12 cellular contexts compared by ENCODE assay signal in the genomic region with DNA sequence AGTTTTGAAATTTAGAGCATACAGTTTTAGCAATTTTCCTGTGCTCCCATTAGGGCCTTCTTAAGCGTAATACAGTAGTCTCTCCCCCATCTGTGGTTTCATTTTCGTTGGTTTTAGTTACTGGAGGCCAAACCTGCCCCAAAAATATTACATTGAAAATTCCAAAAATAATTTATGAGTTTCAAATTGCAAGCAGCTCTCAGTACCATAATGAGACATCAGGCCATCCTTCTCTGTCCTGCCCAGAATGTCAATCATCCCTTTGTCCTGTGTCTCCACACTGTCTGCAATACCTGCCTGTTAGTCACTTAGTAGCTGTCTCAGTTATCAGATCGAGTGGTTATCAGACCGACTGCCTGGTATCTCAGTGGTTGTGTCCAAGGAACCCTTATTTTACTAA. TPM values are rescaled to one million over a fixed set of nuclear protein-coding genes. Genes with fewer than 3 reads are reported as not detected.
A peak's percentile ranks its signal among the peaks of the same experiment; 100 is the strongest.
DNase-seq lines count a peak whose midpoint lies in the region; ATAC-seq and TF ChIP-seq lines count a peak whose summit lies in the region.
"Had no signal": no experiment of that assay in that cellular context is flagged by ENCODE, and none has a peak within 500 bp of the region (broad histone marks: within the 10 kb centered on the region; RNA-seq: fewer than 3 reads in every experiment).

No MANE protein-coding gene starts in this region.

- peaks cover 55% of the 10 kb centered on the region for H3K4me1 ChIP-seq in KMS-11 (ENCODE audit: low read depth, poor library complexity, severe bottlenecking)
- H3K4me1 ChIP-seq in aorta (ENCODE audit: control insufficient read depth in 1 of 2, insufficient read depth in 2 of 2, low read length in 2 of 2), result no peaks in the 10 kb centered on the region

- H3K4me3 ChIP-seq in KMS-11 (IDR thresholded peaks at IDR 0.05; ENCODE audit: insufficient read depth, low read depth, low read length) (peak overlapping the region; percentile 46), aorta (ENCODE audit: low read length in 2 of 2) (no peak overlapping the region)

- WGBS in aorta, 2 donors, result 23 to 34% methylated on average over 4 of the region's 4 CpGs

- intact Hi-C loops in aorta (cut with DNase I), result no loop called here

- ATAC-seq in GM18498 (IDR thresholded peaks at IDR 0.05; ENCODE audit: unreplicated experiment), result peak; percentile 87
- peak; percentile 76 for ATAC-seq in GM19452 (IDR thresholded peaks at IDR 0.05; ENCODE audit: unreplicated experiment)
- ATAC-seq in HG02885 (IDR thresholded peaks at IDR 0.05; ENCODE audit: poor library complexity, unreplicated experiment), result peak; percentile 91
- ATAC-seq in aorta (ENCODE audit: low FRiP score), result no peak
- ATAC-seq: stimulated activated naive CD8-positive, alpha-beta T cell treated with anti-CD3 and anti-CD28 coated beads, Interleukin-15, amount 100 ng/mL, for 72 hours had no signal

- no peaks in the 10 kb centered on the region for H3K9me3 ChIP-seq in aorta (ENCODE audit: control insufficient read depth, low read length)

- H3K27me3 ChIP-seq in KMS-11 (ENCODE audit: insufficient read depth, low read depth) (no peaks in the 10 kb centered on the region), aorta (ENCODE audit: control insufficient read depth in 1 of 2, insufficient read depth in 2 of 2, low read length in 1 of 2) (no peaks in the 10 kb centered on the region)

- H4K20me1 ChIP-seq in KMS-11 (ENCODE audit: insufficient read depth), result no peaks in the 10 kb centered on the region

- H2AFZ ChIP-seq in KMS-11 (ENCODE audit: low read depth), result no peak overlapping the region

- no peak overlapping the region for H3K9ac ChIP-seq in KMS-11

- H3K4me2 ChIP-seq in KMS-11, result peak overlapping the region; percentile 49

- DNase-seq in aorta (no peak), HT-29 (ENCODE audit: low spot score) (no peak), mucosa of gallbladder (ENCODE audit: low spot score) (no peak), occipital lobe (lab: John Stamatoyannopoulos, UW) (no peak)
- DNase-seq: effector CD4-positive, alpha-beta T cell; NCI-H2029; RPMI8226; stimulated activated naive CD8-positive, alpha-beta T cell treated with anti-CD3 and anti-CD28 coated beads, Interleukin-15, amount 100 ng/mL, for 72 hours had no signal

- H3K27ac ChIP-seq in KMS-11, result peak overlapping the region; percentile 19
- no peak overlapping the region for H3K27ac ChIP-seq in aorta (ENCODE audit: low read depth in 1 of 2, low read length in 2 of 2)

- no peaks in the 10 kb centered on the region for H3K79me2 ChIP-seq in KMS-11 (ENCODE audit: insufficient read depth, low read depth)

- H3K36me3 ChIP-seq in KMS-11 (ENCODE audit: insufficient read depth) (0 out of 2 replicates have a peak, but pooled peaks cover 4% of the 10 kb centered on the region), aorta (ENCODE audit: control insufficient read depth in 1 of 2, insufficient read depth in 2 of 2, low read length in 1 of 2) (peaks cover 4 to 12% of the 10 kb centered on the region in 2 donors)

- TF ChIP-seq CTCF in KMS-11 (conservative IDR thresholded peaks at IDR 0.05; ENCODE audit: low read depth, low read length), result no peak

RNA-seq across cellular contexts. Expression of gene ADSS2, which starts 45.4 kb away (rescaled TPM):
- 10 to 100 TPM; 34.4 to 44.2 TPM for total RNA-seq in aorta
- 10 to 100 TPM; 22.7 to 32.6 TPM for polyA plus RNA-seq in aorta
- 38.5 and 41.3 TPM in 2 replicates for total RNA-seq in HT-29 (2014; rRNA removed; shearing (Covaris generic))
- total RNA-seq in mucosa of gallbladder, result 32.4 TPM
- total RNA-seq in occipital lobe, result 69.7 TPM

RNA-seq across cellular contexts. Expression of gene CATSPERE, which starts 54.7 kb away (rescaled TPM):
- total RNA-seq in aorta (1 to 10 TPM; 2.0 to 2.2 TPM), mucosa of gallbladder (0.72 TPM), occipital lobe (2.0 TPM)
- under 1 TPM; 0.18 to 0.63 TPM for polyA plus RNA-seq in aorta
- not detected in 2 replicates for total RNA-seq in HT-29 (2014; rRNA removed; shearing (Covaris generic))
